In the genomic region with DNA sequence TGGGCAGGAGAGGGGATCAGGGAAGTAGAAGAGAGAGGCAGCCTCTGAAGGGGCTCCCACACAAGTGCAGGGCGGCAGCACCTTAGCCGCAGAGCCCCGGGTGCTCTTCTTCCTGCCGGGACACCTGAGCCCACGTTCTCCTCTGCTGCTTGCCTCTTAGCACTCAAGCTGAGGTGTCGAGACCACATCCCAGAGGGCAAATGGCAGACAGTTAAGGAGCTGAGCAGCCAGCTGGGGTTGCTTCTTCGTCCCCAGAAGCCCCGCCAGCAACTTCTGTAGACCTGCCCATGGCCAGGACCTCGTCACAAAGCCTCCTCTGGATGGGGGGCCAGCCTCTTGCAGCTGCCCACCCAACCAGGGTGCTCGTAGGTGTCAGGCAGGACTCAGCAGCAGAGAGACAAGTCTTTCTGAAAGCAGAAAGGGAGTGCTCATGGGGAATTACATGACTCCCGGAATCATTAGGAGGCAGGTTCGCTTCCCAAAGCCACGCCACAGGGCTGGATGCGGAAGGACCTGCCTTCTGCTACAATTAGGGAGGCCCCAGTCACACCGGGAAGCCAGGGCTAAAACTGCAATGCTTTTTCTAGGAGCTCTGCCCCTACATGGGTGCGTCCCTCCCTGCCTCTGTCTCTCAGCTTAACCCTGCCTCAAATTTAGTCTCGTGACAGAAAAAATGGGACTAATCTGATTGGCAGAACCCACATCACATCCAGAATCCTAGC, we compare ENCODE assay signal across 13 cellular contexts.
A peak's percentile ranks its signal among the peaks of the same experiment; 100 is the strongest.
DNase-seq lines count a peak whose midpoint lies in the region; ATAC-seq and TF ChIP-seq lines count a peak whose summit lies in the region.
"Had no signal": no experiment of that assay in that cellular context is flagged by ENCODE, and none has a peak within 500 bp of the region (broad histone marks: within the 10 kb centered on the region; RNA-seq: fewer than 3 reads in every experiment).

No MANE protein-coding gene starts in this region.

- peak in 2 of 10 experiments; percentile 25 to 40 for DNase-seq in CD4-positive, alpha-beta T cell
- peak; percentile 42 for DNase-seq in activated naive CD8-positive, alpha-beta T cell treated with anti-CD3 and anti-CD28 coated beads for 36 hours
- DNase-seq in psoas muscle = no peak
- DNase-seq in lower leg skin (ENCODE audit: low spot score in 2 of 2) = no peak
- no peak for DNase-seq in NCI-H187 (lab: John Stamatoyannopoulos, UW)
- DNase-seq: HCEC 1CT, islet precursor cell, posterior cingulate gyrus, upper lobe of right lung had no signal

- CTCF ChIA-PET in CD4-positive, alpha-beta T cell (lab: Charles Lee) = no interaction called here

- H3K4me1 Mint-ChIP-seq in CD4-positive, alpha-beta T cell (ENCODE audit: low read depth) = peaks cover 69% of the 10 kb centered on the region
- peaks cover 51% of the 10 kb centered on the region for H3K4me1 Mint-ChIP-seq in activated naive CD8-positive, alpha-beta T cell treated with anti-CD3 and anti-CD28 coated beads for 36 hours

- H3K4me1 ChIP-seq in Loucy (ENCODE audit: insufficient read depth, low read length, poor library complexity, severe bottlenecking) (peaks cover 58% of the 10 kb centered on the region), muscle layer of duodenum (ENCODE audit: control insufficient read depth in 1 of 2, insufficient read depth in 2 of 2, low read length in 2 of 2) (no peaks in the 10 kb centered on the region), psoas muscle (no peaks in the 10 kb centered on the region)

- H3F3A ChIP-seq in Loucy (ENCODE audit: low read depth) = no peaks in the 10 kb centered on the region

- H3K9me2 ChIP-seq in Loucy (replicated peaks; ENCODE audit: low read depth, low read length) = no peaks in the 10 kb centered on the region

- peak overlapping the region; percentile 1; the same call in 1 of the 2 replicates for H2AFZ ChIP-seq in Loucy (ENCODE audit: low read length)

- 68 to 79% (median 77%) methylated on average over 17 of the region's 17 CpGs for WGBS in psoas muscle, 3 donors
- 65 to 83% methylated on average over 15 to 17 of the region's 17 CpGs for WGBS in lower leg skin, 2 donors

- H3K27me3 ChIP-seq in CD4-positive, alpha-beta T cell (ENCODE audit: control insufficient read depth, insufficient read depth, low read length) = no peaks in the 10 kb centered on the region
- no peaks in the 10 kb centered on the region for H3K27me3 ChIP-seq in Loucy (ENCODE audit: insufficient read depth, low read length, poor library complexity, severe bottlenecking)
- no peaks in the 10 kb centered on the region for H3K27me3 ChIP-seq in muscle layer of duodenum (ENCODE audit: low read depth, low read length)
- no peaks in the 10 kb centered on the region for H3K27me3 ChIP-seq in psoas muscle (ENCODE audit: insufficient read depth in 3 of 3, low read length in 2 of 3)
- H3K27me3 ChIP-seq: upper lobe of right lung had no signal

- peak overlapping the region; percentile 33 for H3K4me3 ChIP-seq in Loucy (ENCODE audit: low read length, poor library complexity, severe bottlenecking)
- no peak overlapping the region for H3K4me3 ChIP-seq in muscle layer of duodenum (ENCODE audit: low read depth in 1 of 2, low read length in 2 of 2)
- H3K4me3 ChIP-seq in psoas muscle = no peak overlapping the region
- H3K4me3 ChIP-seq in lower leg skin (ENCODE audit: low read depth, poor library complexity, severe bottlenecking) = no peak overlapping the region
- H3K4me3 ChIP-seq: upper lobe of right lung had no signal

- POLR2A ChIA-PET in CD4-positive, alpha-beta T cell (lab: Charles Lee) = interaction anchor here (0.6 to 6.1 kb wide), 16 partner anchors 11 to 395 kb away, joined by 3 to 57 read pairs (median 4); no protein-coding TSS in a partner anchor

- H4K20me1 ChIP-seq in Loucy (ENCODE audit: insufficient read depth, low read length, poor library complexity, severe bottlenecking) = no peaks in the 10 kb centered on the region

- peak overlapping the region; percentile 43 for H3K4me3 Mint-ChIP-seq in CD4-positive, alpha-beta T cell
- H3K4me3 Mint-ChIP-seq in activated naive CD8-positive, alpha-beta T cell treated with anti-CD3 and anti-CD28 coated beads for 36 hours = no peak overlapping the region

- intact Hi-C loops in CD4-positive, alpha-beta T cell (cut with DNase I, micrococcal nuclease) = no loop called here
- intact Hi-C loops in psoas muscle (cut with DNase I) = no loop called here
- intact Hi-C loops in lower leg skin (cut with DNase I; ENCODE audit: low total_unique reads) = no loop called here

- H3K9me3 Mint-ChIP-seq in CD4-positive, alpha-beta T cell = peaks cover 3% of the 10 kb centered on the region
- H3K9me3 Mint-ChIP-seq in activated naive CD8-positive, alpha-beta T cell treated with anti-CD3 and anti-CD28 coated beads for 36 hours = peaks cover 6% of the 10 kb centered on the region

- H3K9me3 ChIP-seq in CD4-positive, alpha-beta T cell (ENCODE audit: control insufficient read depth, low read length) = no peaks in the 10 kb centered on the region
- H3K9me3 ChIP-seq in Loucy (ENCODE audit: insufficient read depth, low read depth, low read length) (no peaks in the 10 kb centered on the region), muscle layer of duodenum (ENCODE audit: control insufficient read depth in 1 of 2, low read length in 2 of 2) (no peaks in the 10 kb centered on the region), psoas muscle (no peaks in the 10 kb centered on the region)
- H3K9me3 ChIP-seq: upper lobe of right lung had no signal

- no peaks in the 10 kb centered on the region for H3K36me3 ChIP-seq in Loucy (ENCODE audit: insufficient read depth, low read length)
- H3K36me3 ChIP-seq in muscle layer of duodenum (ENCODE audit: control insufficient read depth in 1 of 2, insufficient read depth in 2 of 2, low read length in 2 of 2) = no peaks in the 10 kb centered on the region
- no peaks in the 10 kb centered on the region for H3K36me3 ChIP-seq in psoas muscle (ENCODE audit: insufficient read depth in 1 of 2, low read depth in 1 of 2)
- H3K36me3 ChIP-seq: upper lobe of right lung had no signal

- TF ChIP-seq POLR2A in lower leg skin (IDR thresholded peaks at IDR 0.05) = no peak

- H3K9ac ChIP-seq in Loucy (ENCODE audit: low read depth, low read length, poor library complexity, severe bottlenecking) = peak overlapping the region; percentile 59

- TF ChIP-seq CTCF in CD4-positive, alpha-beta T cell (IDR thresholded peaks at IDR 0.05) = no peak
- no peak for TF ChIP-seq CTCF in Loucy (conservative IDR thresholded peaks at IDR 0.05; ENCODE audit: low read length)
- no peak for TF ChIP-seq CTCF in psoas muscle (IDR thresholded peaks at IDR 0.05)
- TF ChIP-seq CTCF in lower leg skin (IDR thresholded peaks at IDR 0.05) = no peak

- no peaks in the 10 kb centered on the region for H3K27me3 Mint-ChIP-seq in CD4-positive, alpha-beta T cell
- no peaks in the 10 kb centered on the region for H3K27me3 Mint-ChIP-seq in activated naive CD8-positive, alpha-beta T cell treated with anti-CD3 and anti-CD28 coated beads for 36 hours

- peaks cover 7% of the 10 kb centered on the region for H3K36me3 Mint-ChIP-seq in CD4-positive, alpha-beta T cell (ENCODE audit: low read depth)
- H3K36me3 Mint-ChIP-seq in activated naive CD8-positive, alpha-beta T cell treated with anti-CD3 and anti-CD28 coated beads for 36 hours = peaks cover 9% of the 10 kb centered on the region

- ATAC-seq in CD4-positive, alpha-beta T cell (ENCODE audit: poor library complexity) = peak; percentile 61
- ATAC-seq in psoas muscle = no peak
- no peak for ATAC-seq in HG02571 (IDR thresholded peaks at IDR 0.05; ENCODE audit: unreplicated experiment)
- ATAC-seq: SK-N-SH treated with all-trans-retinoic acid at 6 μM for 48 hours had no signal

- no peaks in the 10 kb centered on the region for H3K79me2 ChIP-seq in Loucy (ENCODE audit: insufficient read depth, low read length)

- H3K4me2 ChIP-seq in Loucy (ENCODE audit: low read depth, low read length, poor library complexity, severe bottlenecking) = peak overlapping the region; percentile 60

- peak overlapping the region; percentile 73 for H3K27ac Mint-ChIP-seq in CD4-positive, alpha-beta T cell
- H3K27ac Mint-ChIP-seq in activated naive CD8-positive, alpha-beta T cell treated with anti-CD3 and anti-CD28 coated beads for 36 hours = no peak overlapping the region

- H3K27ac ChIP-seq in CD4-positive, alpha-beta T cell (ENCODE audit: low read depth, low read length) = no peak overlapping the region
- H3K27ac ChIP-seq in muscle layer of duodenum (ENCODE audit: low read length) = peak overlapping the region; percentile 83
- H3K27ac ChIP-seq in psoas muscle = no peak overlapping the region
- H3K27ac ChIP-seq: upper lobe of right lung had no signal
